In the genomic region with DNA sequence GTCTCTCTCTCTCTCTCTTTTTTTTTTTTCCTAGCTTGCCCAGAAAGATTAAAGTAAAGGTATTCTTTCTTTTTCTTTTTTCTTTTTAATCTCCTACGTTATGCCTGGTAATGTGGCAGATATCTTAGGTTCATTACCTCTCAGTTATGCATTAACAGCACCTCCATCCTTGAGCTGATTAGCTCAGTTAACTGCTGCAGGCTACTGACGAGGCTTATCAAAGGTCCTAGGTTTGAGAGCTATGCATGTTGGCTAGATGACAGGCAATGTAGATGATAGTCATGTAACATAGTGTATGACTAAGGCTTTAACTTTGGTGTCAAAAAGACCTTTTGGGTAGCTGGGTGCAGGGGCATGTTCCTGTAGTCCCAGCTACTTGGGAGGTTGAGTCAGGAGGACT, we compare ENCODE assay signal across 23 cellular contexts. TPM values are rescaled to one million over a fixed set of nuclear protein-coding genes. Genes with fewer than 3 reads are reported as not detected.
DNase-seq lines count a peak whose midpoint lies in the region; ATAC-seq, FAIRE-seq and TF ChIP-seq lines count a peak whose summit lies in the region.
"Had no signal": no experiment of that assay in that cellular context is flagged by ENCODE, and none has a peak within 500 bp of the region (broad histone marks: within the 10 kb centered on the region; RNA-seq: fewer than 3 reads in every experiment).

No MANE protein-coding gene starts in this region.

- no peaks in the 10 kb centered on the region for H3K9me3 ChIP-seq in pancreas

- no peaks in the 10 kb centered on the region for H3K27me3 ChIP-seq in pancreas

- no peaks in the 10 kb centered on the region for H3K27me3 Mint-ChIP-seq in activated T-cell treated with anti-CD3 and anti-CD28 coated beads, Interleukin-2, amount 50 U/mL, for 24 hours
- H3K27me3 Mint-ChIP-seq: B cell; CD4-positive, CD25-positive, alpha-beta regulatory T cell had no signal

- no peaks in the 10 kb centered on the region for H3K9me3 Mint-ChIP-seq in activated T-cell treated with anti-CD3 and anti-CD28 coated beads, Interleukin-2, amount 50 U/mL, for 24 hours
- H3K9me3 Mint-ChIP-seq: CD4-positive, CD25-positive, alpha-beta regulatory T cell had no signal

- DNase-seq in activated T-cell treated with anti-CD3 and anti-CD28 coated beads, Interleukin-2, amount 50 U/mL, for 24 hours = no peak
- DNase-seq in activated T-cell treated with anti-CD3 and anti-CD28 coated beads, Interleukin-2, amount 50 U/mL, for 48 hours = no peak
- peak; percentile 39 for DNase-seq in kidney glomerular epithelial cell (lab: John Stamatoyannopoulos, UW)
- DNase-seq in pancreas = no peak
- DNase-seq in ecto neural progenitor cell (ENCODE audit: low spot score) = no peak
- no peak for DNase-seq in C1 segment of cervical spinal cord (lab: John Stamatoyannopoulos, UW)
- DNase-seq in central memory CD4-positive, alpha-beta T cell = no peak
- DNase-seq: 8988T; CD4-positive, CD25-positive, alpha-beta regulatory T cell; COR-L47; DMS153; NCI-H146; NCI-H2081 treated with DMSO at 0.1 percent for 48 hours; NCI-H446 treated with DMSO at 0.1 percent for 48 hours; NCI-H69; NK-92 treated with Interleukin-12 subunit alpha and Interleukin-12 subunit beta, amount 100 ng/mL, for 24 hours; Right ventricle myocardium superior had no signal

- no peak overlapping the region for H3K4me3 Mint-ChIP-seq in activated T-cell treated with anti-CD3 and anti-CD28 coated beads, Interleukin-2, amount 50 U/mL, for 24 hours
- H3K4me3 Mint-ChIP-seq: B cell; CD4-positive, CD25-positive, alpha-beta regulatory T cell had no signal

- peaks cover 11 to 30% (median 26%) of the 10 kb centered on the region in 3 donors for H3K4me1 ChIP-seq in pancreas

- FAIRE-seq in pancreas (lab: Jason Lieb, UNC) = no peak
- FAIRE-seq: GM12878, GM19239, H1 had no signal

- no peaks in the 10 kb centered on the region for H3K36me3 ChIP-seq in pancreas

- H3K27ac ChIP-seq in pancreas = peak overlapping the region in 2 of 4 donors; percentile 6 to 8
- H3K27ac ChIP-seq: KMS-11 had no signal

- ATAC-seq in pancreas (peak; percentile 24 to 64 (median 50)), GM18502 (IDR thresholded peaks at IDR 0.05; ENCODE audit: poor library complexity, unreplicated experiment) (no peak)
- ATAC-seq: GM12878 had no signal

- 7 to 15% methylated on average over 2 of the region's 2 CpGs for WGBS in pancreas, 2 donors

- H3K27ac Mint-ChIP-seq in activated T-cell treated with anti-CD3 and anti-CD28 coated beads, Interleukin-2, amount 50 U/mL, for 24 hours = peak overlapping the region; percentile 12
- H3K27ac Mint-ChIP-seq: B cell had no signal

- H3K36me3 Mint-ChIP-seq in activated T-cell treated with anti-CD3 and anti-CD28 coated beads, Interleukin-2, amount 50 U/mL, for 24 hours (ENCODE audit: low read depth) = no peaks in the 10 kb centered on the region

- intact Hi-C loops in pancreas (cut with DNase I) = loop anchor here in 1 of 3 donors (10.0 kb wide), 1 partner anchor 61 kb away; no protein-coding TSS in a partner anchor

- no peak overlapping the region for H3K4me3 ChIP-seq in pancreas
- H3K4me3 ChIP-seq: GM12878 had no signal

- peaks cover 2% of the 10 kb centered on the region for H3K4me1 Mint-ChIP-seq in activated T-cell treated with anti-CD3 and anti-CD28 coated beads, Interleukin-2, amount 50 U/mL, for 24 hours (ENCODE audit: low read depth)

- no peak for TF ChIP-seq CTCF in pancreas (IDR thresholded peaks at IDR 0.05)

RNA-seq across cellular contexts. Expression of a gene that starts 53.7 kb away (rescaled TPM):
- total RNA-seq in pancreas = 10 to 100 TPM; 23.0 to 35.2 (median 25.7) TPM
- 10 to 100 TPM; 14.0 to 34.7 TPM for polyA plus RNA-seq in pancreas
